Comparison of ENCODE assay signal across 15 cellular contexts in the genomic region with DNA sequence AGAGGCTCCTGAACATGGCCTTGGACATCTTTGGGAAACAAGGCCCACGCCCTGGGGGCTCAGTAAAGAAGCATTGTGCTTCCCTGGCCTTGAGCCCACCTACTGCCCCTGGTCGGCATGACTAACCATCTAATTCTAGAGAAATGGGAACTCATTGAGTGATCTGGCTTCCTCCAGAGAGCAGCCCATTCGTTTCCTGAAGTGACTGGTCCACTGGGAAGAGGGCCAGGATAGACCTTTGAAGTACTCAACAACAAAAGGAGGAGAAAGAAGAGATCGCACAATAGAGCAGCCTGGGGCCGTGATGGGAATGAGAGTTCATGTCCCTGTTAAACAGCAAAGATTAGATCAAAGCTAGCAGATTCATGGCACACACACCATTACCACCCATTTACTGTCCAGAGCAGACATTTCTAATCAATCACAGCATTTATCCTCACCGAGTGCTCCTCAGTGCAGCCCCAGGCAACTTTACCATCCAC.
A peak's percentile ranks its signal among the peaks of the same experiment; 100 is the strongest.
DNase-seq lines count a peak whose midpoint lies in the region; ATAC-seq and TF ChIP-seq lines count a peak whose summit lies in the region.
"Had no signal": no experiment of that assay in that cellular context is flagged by ENCODE, and none has a peak within 500 bp of the region (broad histone marks: within the 10 kb centered on the region; RNA-seq: fewer than 3 reads in every experiment).

No MANE protein-coding gene starts in this region.

- H3K27me3 ChIP-seq in brain microvascular endothelial cell (replicated peaks) (no peaks in the 10 kb centered on the region), left lung (no peaks in the 10 kb centered on the region)
- H3K27me3 ChIP-seq: right lobe of liver had no signal

- intact Hi-C loops in left lung (cut with DNase I) = no loop called here

- no peak overlapping the region for H3K4me3 Mint-ChIP-seq in stimulated activated memory B cell treated with anti-CD40 and anti-IgM and Interleukin-4, amounts not matched to agents 10 μg/mL and 1 μg/mL and 100 μg/mL, for 72 hours
- H3K4me3 Mint-ChIP-seq: CD4-positive, alpha-beta T cell had no signal

- peak; percentile 39 for ATAC-seq in left lung
- ATAC-seq in stimulated activated memory B cell treated with anti-CD40 and anti-IgM and Interleukin-4, amounts not matched to agents 10 μg/mL and 1 μg/mL and 100 μg/mL, for 72 hours = no peak

- peaks cover 0 to 12% of the 10 kb centered on the region in 2 donors for H3K4me1 ChIP-seq in left lung
- H3K4me1 ChIP-seq: right lobe of liver had no signal

- no peaks in the 10 kb centered on the region for H3K9me3 ChIP-seq in left lung
- H3K9me3 ChIP-seq: right lobe of liver had no signal

- H3K4me1 Mint-ChIP-seq in stimulated activated memory B cell treated with anti-CD40 and anti-IgM and Interleukin-4, amounts not matched to agents 10 μg/mL and 1 μg/mL and 100 μg/mL, for 72 hours = no peaks in the 10 kb centered on the region

- peaks cover 11% of the 10 kb centered on the region for H3K27me3 Mint-ChIP-seq in stimulated activated memory B cell treated with anti-CD40 and anti-IgM and Interleukin-4, amounts not matched to agents 10 μg/mL and 1 μg/mL and 100 μg/mL, for 72 hours
- H3K27me3 Mint-ChIP-seq: CD4-positive, alpha-beta T cell had no signal

- TF ChIP-seq CTCF in brain microvascular endothelial cell (IDR thresholded peaks at IDR 0.05; ENCODE audit: low read depth, low read length, missing control alignments) (no peak), left lung (IDR thresholded peaks at IDR 0.05) (no peak), GM10266 (IDR thresholded peaks at IDR 0.05; ENCODE audit: control insufficient read depth, insufficient read depth, low read depth, missing control alignments) (no peak)

- no peak overlapping the region for H3K27ac Mint-ChIP-seq in stimulated activated memory B cell treated with anti-CD40 and anti-IgM and Interleukin-4, amounts not matched to agents 10 μg/mL and 1 μg/mL and 100 μg/mL, for 72 hours
- H3K27ac Mint-ChIP-seq: CD4-positive, alpha-beta T cell had no signal

- H3K36me3 ChIP-seq in brain microvascular endothelial cell (replicated peaks) = no peaks in the 10 kb centered on the region
- no peaks in the 10 kb centered on the region for H3K36me3 ChIP-seq in left lung
- H3K36me3 ChIP-seq: right lobe of liver had no signal

- H3K9me3 Mint-ChIP-seq in stimulated activated memory B cell treated with anti-CD40 and anti-IgM and Interleukin-4, amounts not matched to agents 10 μg/mL and 1 μg/mL and 100 μg/mL, for 72 hours = no peaks in the 10 kb centered on the region
- H3K9me3 Mint-ChIP-seq: CD4-positive, alpha-beta T cell had no signal

- DNase-seq in EL (peak; percentile 19), NCI-H2196 (lab: John Stamatoyannopoulos, UW; ENCODE audit: unreplicated experiment) (peak; percentile 75), brain microvascular endothelial cell (peak; percentile 31), left lung (no peak), occipital lobe (lab: John Stamatoyannopoulos, UW) (no peak), GM10266 (ENCODE audit: extremely low spot score) (no peak)
- DNase-seq: activated CD4-positive, alpha-beta T cell treated with anti-CD3 and anti-CD28 coated beads, Interleukin-2, amount 50 U/mL, for 48 hours; activated effector memory CD4-positive, alpha-beta T cell treated with anti-CD3 and anti-CD28 coated beads, Interleukin-2, amount 50 U/mL, for 16 hours; CD4-positive, alpha-beta T cell; naive B cell; NCI-H446; PC-9; right lobe of liver; T-helper 2 cell had no signal

- H3K4me3 ChIP-seq in brain microvascular endothelial cell (ENCODE audit: low read depth, low read length) (no peak overlapping the region), left lung (no peak overlapping the region)
- H3K4me3 ChIP-seq: PC-9, right lobe of liver had no signal

- in situ Hi-C loops in brain microvascular endothelial cell (cut with HindIII; ENCODE audit: low pct_ligation_motif_present, low sequenced_read_pairs) = no loop called here

- no peaks in the 10 kb centered on the region for H3K36me3 Mint-ChIP-seq in stimulated activated memory B cell treated with anti-CD40 and anti-IgM and Interleukin-4, amounts not matched to agents 10 μg/mL and 1 μg/mL and 100 μg/mL, for 72 hours
- H3K36me3 Mint-ChIP-seq: naive B cell had no signal

- H3K27ac ChIP-seq in brain microvascular endothelial cell (no peak overlapping the region), left lung (peak overlapping the region in 1 of 2 donors; percentile 3)
- H3K27ac ChIP-seq: PC-9, right lobe of liver had no signal

Comparison
In these comparisons a context has a peak if more than half of its experiments do, and no peak if none do; other contexts are left out.
1. DNase-seq: peak in EL (single experiment), NCI-H2196 (single experiment) and brain microvascular endothelial cell (single experiment); none in left lung (0 of 2), occipital lobe (single experiment) and GM10266 (single experiment).